Comparison of ENCODE assay signal across 10 cellular contexts in genomic region chr6:108566406-108566805, GRCh38. TPM values are rescaled to one million over a fixed set of nuclear protein-coding genes. Genes with fewer than 3 reads are reported as not detected.
DNase-seq lines count a peak whose midpoint lies in the region; ATAC-seq and TF ChIP-seq lines count a peak whose summit lies in the region.
"Had no signal": no experiment of that assay in that cellular context is flagged by ENCODE, and none has a peak within 500 bp of the region (broad histone marks: within the 10 kb centered on the region; RNA-seq: fewer than 3 reads in every experiment).

No MANE protein-coding gene starts in this region.

- peaks cover 9 to 89% (median 56%) of the 10 kb centered on the region in 12 donors for H3K4me1 ChIP-seq in heart left ventricle
- H3K4me1 ChIP-seq in upper lobe of right lung = peaks cover 77% of the 10 kb centered on the region

- H3K27ac ChIP-seq in heart left ventricle (peak overlapping the region; percentile 44 to 100 (median 98)), caudate nucleus (ENCODE audit: low read depth, low read length) (peak overlapping the region; percentile 59), upper lobe of right lung (peak overlapping the region; percentile 99)

- no peaks in the 10 kb centered on the region for H3K9me3 Mint-ChIP-seq in naive B cell
- H3K9me3 Mint-ChIP-seq: activated T-helper 1 cell treated with anti-CD3 and anti-CD28 coated beads, Interleukin-12 subunit alpha, Interleukin-12 subunit beta, Interleukin-2, Interleukin-4 antibody, amounts not matched to agents 30 ng/mL and 10 ng/mL and 1 ng/mL, durations not matched to agents 14 hours and 24 hours and 36 hours had no signal

- peaks cover 12 to 14% of the 10 kb centered on the region in 2 donors for H3K36me3 Mint-ChIP-seq in naive B cell

- peak overlapping the region in 4 of 8 donors; percentile 61 to 83 (median 74) for H3K4me3 Mint-ChIP-seq in naive B cell
- H3K4me3 Mint-ChIP-seq: activated T-helper 1 cell treated with anti-CD3 and anti-CD28 coated beads, Interleukin-12 subunit alpha, Interleukin-12 subunit beta, Interleukin-2, Interleukin-4 antibody, amounts not matched to agents 30 ng/mL and 10 ng/mL and 1 ng/mL, durations not matched to agents 14 hours and 24 hours and 36 hours had no signal

- TF ChIP-seq CTCF in heart left ventricle (IDR thresholded peaks at IDR 0.05) (no peak), upper lobe of right lung (IDR thresholded peaks at IDR 0.05) (no peak)

- H3K4me3 ChIP-seq in heart left ventricle (peak overlapping the region in 3 of 12 donors; percentile 1 to 97 (median 35)), upper lobe of right lung (no peak overlapping the region)

- peaks cover 34 to 61% (median 46%) of the 10 kb centered on the region in 3 donors for H3K4me1 Mint-ChIP-seq in naive B cell

- no peak for ATAC-seq in heart left ventricle
- no peak for ATAC-seq in left ventricle myocardium superior
- no peak for ATAC-seq in naive B cell (ENCODE audit: low read depth in 2 of 2)
- no peak for ATAC-seq in upper lobe of right lung
- ATAC-seq in GM18870 (IDR thresholded peaks at IDR 0.05; ENCODE audit: unreplicated experiment) = no peak
- no peak for ATAC-seq in GM21526 (IDR thresholded peaks at IDR 0.05; ENCODE audit: low FRiP score, unreplicated experiment)

- no peak for DNase-seq in heart left ventricle
- no peak for DNase-seq in left ventricle myocardium superior
- DNase-seq in caudate nucleus (lab: John Stamatoyannopoulos, UW) = no peak
- DNase-seq in naive B cell = no peak
- DNase-seq in upper lobe of right lung = no peak
- DNase-seq in NCI-H2171 (lab: John Stamatoyannopoulos, UW) = no peak
- DNase-seq: NCI-H526 had no signal

- H3K36me3 ChIP-seq in heart left ventricle (peaks cover 0 to 52% (median 43%) of the 10 kb centered on the region in 9 donors), upper lobe of right lung (peaks cover 47% of the 10 kb centered on the region)

- H3K27ac Mint-ChIP-seq in naive B cell = peak overlapping the region in 4 of 6 donors; percentile 91 to 98 (median 95)
- H3K27ac Mint-ChIP-seq: activated T-helper 1 cell treated with anti-CD3 and anti-CD28 coated beads, Interleukin-12 subunit alpha, Interleukin-12 subunit beta, Interleukin-2, Interleukin-4 antibody, amounts not matched to agents 30 ng/mL and 10 ng/mL and 1 ng/mL, durations not matched to agents 14 hours and 24 hours and 36 hours had no signal

- intact Hi-C loops in heart left ventricle (cut with DNase I) = loop anchor here in 5 of 10 donors (5.0 to 10.0 kb wide), 3 partner anchors 36 to 88 kb away; no protein-coding TSS in a partner anchor
- intact Hi-C loops in left ventricle myocardium superior (cut with micrococcal nuclease) = loop anchor here (10.0 kb wide), 1 partner anchor 88 kb away; no protein-coding TSS in a partner anchor
- intact Hi-C loops in upper lobe of right lung (cut with DNase I) = loop anchor here (10.0 kb wide), 1 partner anchor 108 kb away; no protein-coding TSS in a partner anchor

- H3K27me3 ChIP-seq in heart left ventricle (no peaks in the 10 kb centered on the region), upper lobe of right lung (no peaks in the 10 kb centered on the region)

- no peaks in the 10 kb centered on the region for H3K9me3 ChIP-seq in heart left ventricle
- H3K9me3 ChIP-seq in upper lobe of right lung = no peaks in the 10 kb centered on the region

- peaks cover 0 to 10% (median 3%) of the 10 kb centered on the region in 3 donors for H3K27me3 Mint-ChIP-seq in naive B cell

- no peak for TF ChIP-seq POLR2A in heart left ventricle (IDR thresholded peaks at IDR 0.05)

RNA-seq across cellular contexts. Expression of gene FOXO3, which starts 5.7 kb away (rescaled TPM):
- total RNA-seq in heart left ventricle = 10 to 100 TPM; 26.8 to 87.9 (median 38.7) TPM
- 10 to 100 TPM; 11.6 to 39.1 TPM for polyA plus RNA-seq in heart left ventricle
- total RNA-seq in left ventricle myocardium superior = 29.5 TPM
- polyA plus RNA-seq in naive B cell (ENCODE audit: low read depth in 6 of 6) = 10 to 100 TPM in 5 of 6 donors, 1 to 10 TPM in 1; 9.9 to 25.6 (median 13.6) TPM
- total RNA-seq in upper lobe of right lung = 73.6 TPM
